Comparison of ENCODE assay signal across 19 cellular contexts in the genomic region with DNA sequence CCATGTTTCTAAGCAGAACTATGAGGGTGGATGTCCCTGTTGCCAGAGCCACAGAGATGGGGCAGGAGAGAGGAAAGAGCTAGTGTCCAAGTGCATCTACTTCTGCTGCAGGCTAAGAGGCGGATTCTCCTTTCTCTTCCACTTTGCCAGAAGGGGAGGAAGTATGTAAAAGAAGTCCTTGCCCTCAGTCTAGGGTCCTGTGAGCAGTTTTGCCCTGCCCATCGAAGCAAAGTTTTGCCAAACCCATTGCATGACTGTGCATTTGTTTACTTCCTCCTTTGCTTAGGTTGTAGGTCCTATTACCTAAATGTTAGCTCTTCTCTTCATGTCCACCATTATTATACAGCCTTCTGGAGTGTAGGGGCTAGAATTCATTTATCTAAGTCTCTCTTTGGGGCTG.
A peak's percentile ranks its signal among the peaks of the same experiment; 100 is the strongest.
DNase-seq lines count a peak whose midpoint lies in the region; ATAC-seq, FAIRE-seq and TF ChIP-seq lines count a peak whose summit lies in the region.
"Had no signal": no experiment of that assay in that cellular context is flagged by ENCODE, and none has a peak within 500 bp of the region (broad histone marks: within the 10 kb centered on the region; RNA-seq: fewer than 3 reads in every experiment).

No MANE protein-coding gene starts in this region.

- H3K4me3 ChIP-seq in mammary epithelial cell (replicated peaks in 1 of 3; ENCODE audit: insufficient read depth in 1 of 3, low read depth in 2 of 3, low read length in 3 of 3) = no peak overlapping the region
- no peak overlapping the region for H3K4me3 ChIP-seq in breast epithelium
- H3K4me3 ChIP-seq in kidney (ENCODE audit: low read length in 2 of 2) = no peak overlapping the region
- H3K4me3 ChIP-seq: pancreas, skin epidermis had no signal

- H3K4me1 Mint-ChIP-seq in mesothelial cell of epicardium = peaks cover 34% of the 10 kb centered on the region

- intact Hi-C loops in mammary epithelial cell (cut with micrococcal nuclease) (no loop called here), breast epithelium (cut with DNase I; ENCODE audit: low total_unique reads) (no loop called here), kidney (cut with DNase I) (no loop called here)

- CTCF ChIA-PET in mammary epithelial cell (lab: Charles Lee; ENCODE audit: low non-redundant PET) = no interaction called here

- 100% methylated on average over 2 of the region's 2 CpGs for WGBS in mammary epithelial cell (ENCODE audit: low coverage, missing lambda C conversion rate)

- TF ChIP-seq CTCF in mammary epithelial cell (conservative IDR thresholded peaks at IDR 0.05 in 1 of 2, IDR thresholded peaks at IDR 0.05 in 1 of 2; ENCODE audit: extremely low read depth in 1 of 2, insufficient read depth in 1 of 2, low read depth in 1 of 2, low read length in 2 of 2) = no peak
- no peak for TF ChIP-seq CTCF in breast epithelium (IDR thresholded peaks at IDR 0.05)
- no peak for TF ChIP-seq CTCF in kidney (IDR thresholded peaks at IDR 0.05; ENCODE audit: borderline replicate concordance, extremely low read depth, insufficient read depth)
- TF ChIP-seq CTCF in mesothelial cell of epicardium (IDR thresholded peaks at IDR 0.05; ENCODE audit: unreplicated experiment) = no peak

- ATAC-seq in HG03457 (IDR thresholded peaks at IDR 0.05; ENCODE audit: unreplicated experiment) = no peak
- ATAC-seq: activated CD8-positive, alpha-beta T cell treated with anti-CD3 and anti-CD28 coated beads for 36 hours; activated T-helper 17 cell treated with anti-CD3 and anti-CD28 coated beads, Interleukin-2, amount 50 U/mL, for 72 hours had no signal

- H3K27me3 Mint-ChIP-seq in mesothelial cell of epicardium (ENCODE audit: low read depth) = peaks cover 2% of the 10 kb centered on the region

- H3K27ac Mint-ChIP-seq in mesothelial cell of epicardium = no peak overlapping the region
- H3K27ac Mint-ChIP-seq: activated CD8-positive, alpha-beta T cell treated with anti-CD3 and anti-CD28 coated beads for 36 hours; activated T-helper 17 cell treated with anti-CD3 and anti-CD28 coated beads, Interleukin-2, amount 50 U/mL, for 72 hours; CD8-positive, alpha-beta memory T cell; stimulated activated naive CD8-positive, alpha-beta T cell treated with anti-CD3 and anti-CD28 coated beads, Interleukin-15, Interleukin-2, amounts not matched to agents 100 ng/mL and 50 ng/mL, for 24 hours had no signal

- H3K36me3 ChIP-seq in mammary epithelial cell (ENCODE audit: insufficient read depth, low read length) = no peaks in the 10 kb centered on the region
- no peaks in the 10 kb centered on the region for H3K36me3 ChIP-seq in breast epithelium
- H3K36me3 ChIP-seq in kidney (ENCODE audit: control insufficient read depth in 1 of 2, insufficient read depth in 2 of 2, low read length in 2 of 2) = no peaks in the 10 kb centered on the region
- H3K36me3 ChIP-seq: pancreas had no signal

- H3K9ac ChIP-seq in mammary epithelial cell (ENCODE audit: insufficient read depth, low read length) = no peak overlapping the region
- H3K9ac ChIP-seq in kidney (ENCODE audit: low read length in 2 of 2) = no peak overlapping the region

- dilution Hi-C loops in mammary epithelial cell (cut with HindIII; ENCODE audit: low sequenced_read_pairs) = no loop called here

- H3K4me3 Mint-ChIP-seq in mesothelial cell of epicardium = no peak overlapping the region
- H3K4me3 Mint-ChIP-seq: activated CD8-positive, alpha-beta T cell treated with anti-CD3 and anti-CD28 coated beads for 36 hours; activated T-helper 17 cell treated with anti-CD3 and anti-CD28 coated beads, Interleukin-2, amount 50 U/mL, for 72 hours; CD8-positive, alpha-beta memory T cell; stimulated activated naive CD8-positive, alpha-beta T cell treated with anti-CD3 and anti-CD28 coated beads, Interleukin-15, Interleukin-2, amounts not matched to agents 100 ng/mL and 50 ng/mL, for 24 hours had no signal

- no peak for FAIRE-seq in kidney (lab: Jason Lieb, UNC)
- FAIRE-seq: colon, islet of Langerhans, pancreas, TTC549 had no signal

- peaks cover 42% of the 10 kb centered on the region for H3K4me1 ChIP-seq in mammary epithelial cell (ENCODE audit: insufficient read depth, low read length)
- no peaks in the 10 kb centered on the region for H3K4me1 ChIP-seq in breast epithelium
- peaks cover 0 to 8% of the 10 kb centered on the region in 2 donors for H3K4me1 ChIP-seq in kidney (ENCODE audit: control insufficient read depth in 1 of 2, insufficient read depth in 1 of 2, low read depth in 1 of 2, low read length in 2 of 2)

- no peaks in the 10 kb centered on the region for H3K9me3 Mint-ChIP-seq in mesothelial cell of epicardium
- H3K9me3 Mint-ChIP-seq: activated CD8-positive, alpha-beta T cell treated with anti-CD3 and anti-CD28 coated beads for 36 hours; activated T-helper 17 cell treated with anti-CD3 and anti-CD28 coated beads, Interleukin-2, amount 50 U/mL, for 72 hours; CD8-positive, alpha-beta memory T cell; stimulated activated naive CD8-positive, alpha-beta T cell treated with anti-CD3 and anti-CD28 coated beads, Interleukin-15, Interleukin-2, amounts not matched to agents 100 ng/mL and 50 ng/mL, for 24 hours had no signal

- no peaks in the 10 kb centered on the region for H3K9me3 ChIP-seq in mammary epithelial cell (replicated peaks; ENCODE audit: insufficient read depth, low read length)
- no peaks in the 10 kb centered on the region for H3K9me3 ChIP-seq in breast epithelium
- H3K9me3 ChIP-seq in kidney (ENCODE audit: control insufficient read depth in 1 of 2, low read length in 2 of 2) = no peaks in the 10 kb centered on the region
- H3K9me3 ChIP-seq: pancreas had no signal

- H3K4me2 ChIP-seq in mammary epithelial cell (ENCODE audit: insufficient read depth, low read depth, low read length) = no peak overlapping the region

- no peak for TF ChIP-seq POLR2A in breast epithelium (IDR thresholded peaks at IDR 0.05)

- H3K27ac ChIP-seq in mammary epithelial cell (ENCODE audit: insufficient read depth, low read depth, low read length) = no peak overlapping the region
- H3K27ac ChIP-seq in breast epithelium = no peak overlapping the region
- H3K27ac ChIP-seq in kidney (ENCODE audit: low read depth in 2 of 2, low read length in 2 of 2) = no peak overlapping the region
- H3K27ac ChIP-seq: pancreas, skin epidermis had no signal

- H3K36me3 Mint-ChIP-seq in mesothelial cell of epicardium = no peaks in the 10 kb centered on the region
- H3K36me3 Mint-ChIP-seq: CD8-positive, alpha-beta memory T cell had no signal

- peak overlapping the region; percentile 7 for H2AFZ ChIP-seq in mammary epithelial cell (ENCODE audit: low read depth, low read length)

- H3K27me3 ChIP-seq in mammary epithelial cell (ENCODE audit: insufficient read depth, low read length) = no peaks in the 10 kb centered on the region
- H3K27me3 ChIP-seq in breast epithelium = no peaks in the 10 kb centered on the region
- H3K27me3 ChIP-seq: pancreas had no signal

- no peaks in the 10 kb centered on the region for H3K79me2 ChIP-seq in mammary epithelial cell (ENCODE audit: insufficient read depth, low read length)

- no TSS peak for BruUV-seq in mammary epithelial cell (replicated peaks; lab: Mats Ljungman, UMichigan)

- in situ Hi-C loops in mammary epithelial cell (cut with MboI; ENCODE audit: low sequenced_read_pairs in 2 of 2) = no loop called here

- no peak for DNase-seq in mammary epithelial cell
- no peak for DNase-seq in breast epithelium (ENCODE audit: low spot score in 2 of 2)
- DNase-seq in SKM-1 (lab: John Stamatoyannopoulos, UW; ENCODE audit: unreplicated experiment) = peak; percentile 83
- DNase-seq in islet precursor cell = peak; percentile 50
- DNase-seq in stimulated activated CD4-positive, alpha-beta T cell treated with anti-CD3 and anti-CD28 coated beads, Interleukin-1b, Interleukin-23, amount 100 ng/mL, for 48 hours = no peak
- no peak for DNase-seq in kidney
- no peak for DNase-seq in mesothelial cell of epicardium (ENCODE audit: low spot score in 2 of 2, unreplicated experiment in 2 of 2)
- DNase-seq: activated CD8-positive, alpha-beta T cell treated with anti-CD3 and anti-CD28 coated beads for 36 hours; CD8-positive, alpha-beta memory T cell; NCI-H2107; pancreas; SHP77 treated with DMSO at 0.1 percent for 48 hours had no signal

- no peaks in the 10 kb centered on the region for H4K20me1 ChIP-seq in mammary epithelial cell (ENCODE audit: insufficient read depth, low read length)

Comparison
In these comparisons a context has a peak if more than half of its experiments do, and no peak if none do; other contexts are left out.
1. DNase-seq: peak in SKM-1 (single experiment) and islet precursor cell (single experiment); none in mammary epithelial cell (single experiment), breast epithelium (0 of 2), stimulated activated CD4-positive, alpha-beta T cell treated with anti-CD3 and anti-CD28 coated beads, Interleukin-1b, Interleukin-23, amount 100 ng/mL, for 48 hours (single experiment), kidney (single experiment) and mesothelial cell of epicardium (0 of 2).